In genomic region chr2:127591221-127591923, GRCh38 we compare ENCODE assay signal across 9 cellular contexts. TPM values are rescaled to one million over a fixed set of nuclear protein-coding genes. Genes with fewer than 3 reads are reported as not detected.
A peak's percentile ranks its signal among the peaks of the same experiment; 100 is the strongest.
DNase-seq lines count a peak whose midpoint lies in the region; ATAC-seq, FAIRE-seq and TF ChIP-seq lines count a peak whose summit lies in the region.
"Had no signal": no experiment of that assay in that cellular context is flagged by ENCODE, and none has a peak within 500 bp of the region (broad histone marks: within the 10 kb centered on the region; RNA-seq: fewer than 3 reads in every experiment).

No MANE protein-coding gene starts in this region.

- no peaks in the 10 kb centered on the region for H3K9me2 ChIP-seq in SU-DHL-6 (replicated peaks; ENCODE audit: insufficient read depth, low read length)

- no peak overlapping the region for H2AFZ ChIP-seq in SU-DHL-6 (ENCODE audit: low read depth, low read length, severe bottlenecking)

- H3K9me3 ChIP-seq in SU-DHL-6 (ENCODE audit: insufficient read depth, low read length) (no peaks in the 10 kb centered on the region), adipocyte (ENCODE audit: control insufficient read depth, low read length) (peaks cover 4% of the 10 kb centered on the region), left ventricle myocardium inferior (replicated peaks) (no peaks in the 10 kb centered on the region)

- H3K27ac ChIP-seq in SU-DHL-6 (ENCODE audit: low read depth, low read length) = no peak overlapping the region
- H3K27ac ChIP-seq in left ventricle myocardium inferior (replicated peaks) = no peak overlapping the region
- H3K27ac ChIP-seq: SK-N-MC had no signal

- peak; percentile 91 for FAIRE-seq in HTR-8/SVneo (lab: Jason Lieb, UNC)

- H4K20me1 ChIP-seq in SU-DHL-6 (ENCODE audit: low read depth, low read length) = no peaks in the 10 kb centered on the region

- intact Hi-C loops in left ventricle myocardium inferior (cut with micrococcal nuclease) = no loop called here

- H3K4me2 ChIP-seq in SU-DHL-6 (ENCODE audit: low read depth, low read length, poor library complexity, severe bottlenecking) = no peak overlapping the region

- H3K27me3 ChIP-seq in SU-DHL-6 (ENCODE audit: low read length) = no peaks in the 10 kb centered on the region
- H3K27me3 ChIP-seq in adipocyte (replicated peaks; ENCODE audit: control insufficient read depth, insufficient read depth, low read length) = peaks cover 7% of the 10 kb centered on the region
- H3K27me3 ChIP-seq in left ventricle myocardium inferior (ENCODE audit: low read depth) = no peaks in the 10 kb centered on the region

- ATAC-seq in GM18907 (IDR thresholded peaks at IDR 0.05; ENCODE audit: unreplicated experiment) (peak; percentile 81), HG03095 (IDR thresholded peaks at IDR 0.05; ENCODE audit: unreplicated experiment) (no peak)

- TF ChIP-seq CTCF in SU-DHL-6 (IDR thresholded peaks at IDR 0.05; ENCODE audit: insufficient read depth, low read length, poor library complexity, severe bottlenecking) = peak; percentile 79
- TF ChIP-seq CTCF in left ventricle myocardium inferior (IDR thresholded peaks at IDR 0.05; ENCODE audit: borderline replicate concordance) = peak; percentile 98
- peak; percentile 100 for TF ChIP-seq CTCF in retinal pigment epithelial cell (conservative IDR thresholded peaks at IDR 0.05; ENCODE audit: low read depth, low read length)

- H3K4me3 ChIP-seq in SU-DHL-6 (ENCODE audit: insufficient read depth, low read length, poor library complexity, severe bottlenecking) (no peak overlapping the region), adipocyte (ENCODE audit: low read length) (no peak overlapping the region), left ventricle myocardium inferior (no peak overlapping the region), retinal pigment epithelial cell (ENCODE audit: low read length) (no peak overlapping the region)
- H3K4me3 ChIP-seq: SK-N-MC had no signal

- H3K79me2 ChIP-seq in SU-DHL-6 (ENCODE audit: insufficient read depth, low read length) = no peaks in the 10 kb centered on the region

- DNase-seq in C1 segment of cervical spinal cord (lab: John Stamatoyannopoulos, UW) (peak in 8 of 14 donors; percentile 4 to 49 (median 30)), HTR-8/SVneo (ENCODE audit: insufficient read length, low spot score) (peak; percentile 93), adipocyte (ENCODE audit: low read depth) (peak; percentile 75), left ventricle myocardium inferior (peak; percentile 64), retinal pigment epithelial cell (ENCODE audit: low read depth) (peak; percentile 20)

- no peaks in the 10 kb centered on the region for H3F3A ChIP-seq in SU-DHL-6 (ENCODE audit: insufficient read depth)

- H3K9ac ChIP-seq in SU-DHL-6 (ENCODE audit: low read length) (no peak overlapping the region), adipocyte (ENCODE audit: low read length) (no peak overlapping the region)

- H3K4me1 ChIP-seq in adipocyte (ENCODE audit: control insufficient read depth, insufficient read depth, low read length) (no peaks in the 10 kb centered on the region), left ventricle myocardium inferior (peaks cover 5% of the 10 kb centered on the region)

- no peaks in the 10 kb centered on the region for H3K36me3 ChIP-seq in SU-DHL-6 (ENCODE audit: low read length)
- no peaks in the 10 kb centered on the region for H3K36me3 ChIP-seq in adipocyte (ENCODE audit: control insufficient read depth, insufficient read depth, low read length, severe bottlenecking)
- H3K36me3 ChIP-seq in left ventricle myocardium inferior = no peaks in the 10 kb centered on the region

RNA-seq across cellular contexts. Expression of gene GPR17, which starts 54.6 kb away (rescaled TPM):
- total RNA-seq in left ventricle myocardium inferior = 0.16 TPM

RNA-seq across cellular contexts. Expression of gene MYO7B, which starts 55.9 kb away (rescaled TPM):
- total RNA-seq in left ventricle myocardium inferior = 0.44 TPM

Comparison
In these comparisons a context has a peak if more than half of its experiments do, and no peak if none do; other contexts are left out.
1. DNase-seq: peak in every context shown above with its lines; median percentile 93 in HTR-8/SVneo; 75 in adipocyte; 64 in left ventricle myocardium inferior; 30 in C1 segment of cervical spinal cord; 20 in retinal pigment epithelial cell.